2 cellular contexts compared by ENCODE assay signal in the genomic region with DNA sequence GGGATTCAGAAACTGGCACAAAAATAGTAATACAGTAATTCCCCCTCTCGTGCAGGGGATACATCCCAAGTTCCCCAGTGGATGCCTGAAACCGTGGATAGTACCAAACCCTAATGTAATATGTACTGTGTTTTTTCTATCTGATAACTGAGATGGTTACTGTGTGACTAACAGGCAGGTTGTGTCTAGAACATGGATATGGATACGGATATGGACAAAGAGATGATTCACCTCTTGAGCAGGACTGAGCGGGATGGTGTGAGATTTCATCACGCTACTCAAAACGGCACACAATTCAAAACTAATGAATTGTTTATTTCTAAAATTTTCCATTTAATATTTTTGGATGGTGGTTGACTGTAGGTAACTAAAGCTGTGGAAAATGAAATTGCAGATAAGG.
TF ChIP-seq lines count a peak whose summit lies in the region.

No MANE protein-coding gene starts in this region.

TF ChIP-seq in SK-N-SH, 30 proteins besides CTCF, POLR2A, EP300 and RAD21:
- TF ChIP-seq YY1 (IDR thresholded peaks at IDR 0.05; ENCODE audit: low read depth) (no peak), TCF12 (IDR thresholded peaks at IDR 0.05) (no peak), FOXM1 (IDR thresholded peaks at IDR 0.05; ENCODE audit: low read depth) (no peak), FOSL2 (IDR thresholded peaks at IDR 0.05; ENCODE audit: borderline replicate concordance, low read depth) (peak; percentile 29; the same call in 1 of the 2 replicates)
- TF ChIP-seq, protein P1, sequence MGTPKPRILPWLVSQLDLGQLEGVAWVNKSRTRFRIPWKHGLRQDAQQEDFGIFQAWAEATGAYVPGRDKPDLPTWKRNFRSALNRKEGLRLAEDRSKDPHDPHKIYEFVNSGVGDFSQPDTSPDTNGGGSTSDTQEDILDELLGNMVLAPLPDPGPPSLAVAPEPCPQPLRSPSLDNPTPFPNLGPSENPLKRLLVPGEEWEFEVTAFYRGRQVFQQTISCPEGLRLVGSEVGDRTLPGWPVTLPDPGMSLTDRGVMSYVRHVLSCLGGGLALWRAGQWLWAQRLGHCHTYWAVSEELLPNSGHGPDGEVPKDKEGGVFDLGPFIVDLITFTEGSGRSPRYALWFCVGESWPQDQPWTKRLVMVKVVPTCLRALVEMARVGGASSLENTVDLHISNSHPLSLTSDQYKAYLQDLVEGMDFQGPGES (IDR thresholded peaks at IDR 0.05; ENCODE audit: low read depth, low read length) = no peak

TF ChIP-seq in SK-N-SH treated with all-trans-retinoic acid at 6 μM for 48 hours, 23 proteins besides CTCF, POLR2A, EP300 and RAD21:
- no peak for TF ChIP-seq ZFP30 (CRISPR knock-in tag; IDR thresholded peaks at IDR 0.05)
- no peak for TF ChIP-seq CSDC2 (CRISPR knock-in tag; IDR thresholded peaks at IDR 0.05)
- no peak for TF ChIP-seq OSR1 (CRISPR knock-in tag; IDR thresholded peaks at IDR 0.05)
- TF ChIP-seq POU6F1 (CRISPR knock-in tag; IDR thresholded peaks at IDR 0.05; ENCODE audit: borderline replicate concordance, low read depth) = no peak
- no peak for TF ChIP-seq ZNF70 (CRISPR knock-in tag; IDR thresholded peaks at IDR 0.05)
- no peak for TF ChIP-seq SNAI2 (CRISPR knock-in tag; IDR thresholded peaks at IDR 0.05)
